10 cellular contexts compared by ENCODE assay signal in genomic region chr11:8814209-8814922, GRCh38.
DNase-seq lines count a peak whose midpoint lies in the region; ATAC-seq, FAIRE-seq and TF ChIP-seq lines count a peak whose summit lies in the region.
"Had no signal": no experiment of that assay in that cellular context is flagged by ENCODE, and none has a peak within 500 bp of the region (broad histone marks: within the 10 kb centered on the region; RNA-seq: fewer than 3 reads in every experiment).

No MANE protein-coding gene starts in this region.

- no peaks in the 10 kb centered on the region for H3K9me2 ChIP-seq in GM23338 (ENCODE audit: insufficient read depth)

- intact Hi-C loops in left lung (cut with DNase I), result no loop called here

- TF ChIP-seq CTCF in AG10803 (conservative IDR thresholded peaks at IDR 0.05; ENCODE audit: low read length) (no peak), GM23338 (conservative IDR thresholded peaks at IDR 0.05; ENCODE audit: low read depth in 2 of 2) (no peak), VCaP (conservative IDR thresholded peaks at IDR 0.05) (no peak), left lung (IDR thresholded peaks at IDR 0.05) (no peak), glutamatergic neuron (IDR thresholded peaks at IDR 0.05; ENCODE audit: partially characterized antibody, unreplicated experiment) (no peak)

- no peak for FAIRE-seq in GM12891 (lab: Jason Lieb, UNC)

- H2AFZ ChIP-seq in GM23338, result peak overlapping the region; percentile 64; the same call in 1 of the 2 replicates

- H3K4me3 Mint-ChIP-seq in GM23338, result no peak overlapping the region
- H3K4me3 Mint-ChIP-seq in glutamatergic neuron (ENCODE audit: unreplicated experiment), result no peak overlapping the region
- H3K4me3 Mint-ChIP-seq: activated naive CD4-positive, alpha-beta T cell treated with anti-CD3 and anti-CD28 coated beads, Interleukin-2, amount 50 U/mL, for 24 hours had no signal

- ATAC-seq in GM23338, result no peak
- peak; percentile 51 for ATAC-seq in left lung

- H4K20me1 ChIP-seq in GM23338 (replicated peaks; ENCODE audit: insufficient read depth), result no peaks in the 10 kb centered on the region

- peaks cover 35% of the 10 kb centered on the region for H3K4me1 ChIP-seq in GM23338 (ENCODE audit: insufficient read depth)
- peaks cover 19 to 42% of the 10 kb centered on the region in 2 donors for H3K4me1 ChIP-seq in left lung

- H3K4me3 ChIP-seq in AG10803 (ENCODE audit: low read length), result no peak overlapping the region
- no peak overlapping the region for H3K4me3 ChIP-seq in GM23338
- no peak overlapping the region for H3K4me3 ChIP-seq in left lung

- H3F3A ChIP-seq in GM23338 (replicated peaks; ENCODE audit: low read depth), result no peaks in the 10 kb centered on the region

- peaks cover 6% of the 10 kb centered on the region; the same call in 2 of the 3 replicates for H3K36me3 Mint-ChIP-seq in GM23338 (ENCODE audit: low read depth)
- H3K36me3 Mint-ChIP-seq in glutamatergic neuron (ENCODE audit: unreplicated experiment), result peaks cover 5% of the 10 kb centered on the region
- H3K36me3 Mint-ChIP-seq: activated naive CD4-positive, alpha-beta T cell treated with anti-CD3 and anti-CD28 coated beads, Interleukin-2, amount 50 U/mL, for 24 hours had no signal

- H3K27me3 Mint-ChIP-seq in GM23338 (ENCODE audit: insufficient read depth, low read depth, poor library complexity), result no peaks in the 10 kb centered on the region
- peaks cover 2% of the 10 kb centered on the region for H3K27me3 Mint-ChIP-seq in glutamatergic neuron (ENCODE audit: unreplicated experiment)

- H3K27me3 ChIP-seq in GM23338 (ENCODE audit: insufficient read depth) (no peaks in the 10 kb centered on the region), left lung (no peaks in the 10 kb centered on the region)

- H3K27ac ChIP-seq in GM23338 (ENCODE audit: low read depth), result no peak overlapping the region; the same call in 1 of the 2 replicates
- peak overlapping the region; percentile 31 for H3K27ac ChIP-seq in VCaP
- H3K27ac ChIP-seq in left lung, result peak overlapping the region; percentile 63 to 74

- H3K4me2 ChIP-seq in GM23338, result peak overlapping the region; percentile 44; the same call in 1 of the 2 replicates

- H3K79me2 ChIP-seq in GM23338 (replicated peaks; ENCODE audit: insufficient read depth), result no peaks in the 10 kb centered on the region

- H3K36me3 ChIP-seq in GM23338 (ENCODE audit: insufficient read depth) (no peaks in the 10 kb centered on the region), left lung (no peaks in the 10 kb centered on the region)

- H3K9me3 Mint-ChIP-seq in GM23338, result peaks cover 10% of the 10 kb centered on the region
- peaks cover 6% of the 10 kb centered on the region for H3K9me3 Mint-ChIP-seq in glutamatergic neuron (ENCODE audit: unreplicated experiment)
- H3K9me3 Mint-ChIP-seq: activated naive CD4-positive, alpha-beta T cell treated with anti-CD3 and anti-CD28 coated beads, Interleukin-2, amount 50 U/mL, for 24 hours had no signal

- no peak for TF ChIP-seq POLR2A in GM12891 (IDR thresholded peaks at IDR 0.05; ENCODE audit: low read depth, low read length)

- H3K4me1 Mint-ChIP-seq in GM23338, result peaks cover 23% of the 10 kb centered on the region
- H3K4me1 Mint-ChIP-seq in glutamatergic neuron (ENCODE audit: low read depth, unreplicated experiment), result peaks cover 24% of the 10 kb centered on the region

- H3K27ac Mint-ChIP-seq in GM23338 (no peak overlapping the region), glutamatergic neuron (ENCODE audit: unreplicated experiment) (no peak overlapping the region)
- H3K27ac Mint-ChIP-seq: activated naive CD4-positive, alpha-beta T cell treated with anti-CD3 and anti-CD28 coated beads, Interleukin-2, amount 50 U/mL, for 24 hours had no signal

- DNase-seq in AG10803 (ENCODE audit: low read depth) (peak; percentile 40), GM23338 (ENCODE audit: low spot score) (no peak), left lung (no peak), glutamatergic neuron (no peak), germinal center (ENCODE audit: low spot score) (no peak), D341Med (ENCODE audit: low spot score) (no peak), GM12891 (ENCODE audit: insufficient read length, low spot score) (no peak)
- DNase-seq: DMS 273 treated with DMSO at 0.1 percent for 48 hours had no signal

- no peaks in the 10 kb centered on the region for H3K9me3 ChIP-seq in left lung

TF ChIP-seq in GM23338, 12 proteins besides CTCF, POLR2A, EP300 and RAD21 (continues in another document):
- TF ChIP-seq JUNB (IDR thresholded peaks at IDR 0.05; ENCODE audit: unreplicated experiment) (no peak), CREB1 (CRISPR knock-in tag; IDR thresholded peaks at IDR 0.05; ENCODE audit: low read depth) (no peak), EZH2 (IDR thresholded peaks at IDR 0.05; ENCODE audit: low read depth, unreplicated experiment) (no peak)

TF ChIP-seq in GM12891, 5 proteins besides CTCF, POLR2A, EP300 and RAD21:
- TF ChIP-seq POLR2AphosphoS5 (IDR thresholded peaks at IDR 0.05; ENCODE audit: low read depth, low read length) (no peak), TAF1 (IDR thresholded peaks at IDR 0.05; ENCODE audit: low read depth, low read length) (no peak), SPI1 (IDR thresholded peaks at IDR 0.05; ENCODE audit: low read depth, low read length) (no peak), POU2F2 (IDR thresholded peaks at IDR 0.05; ENCODE audit: low read depth, low read length) (no peak)
